Comparison of ENCODE assay signal across 12 cellular contexts in genomic region chr15:92643849-92644815, GRCh38. TPM values are rescaled to one million over a fixed set of nuclear protein-coding genes. Genes with fewer than 3 reads are reported as not detected.
DNase-seq lines count a peak whose midpoint lies in the region; FAIRE-seq and TF ChIP-seq lines count a peak whose summit lies in the region.
"Had no signal": no experiment of that assay in that cellular context is flagged by ENCODE, and none has a peak within 500 bp of the region (broad histone marks: within the 10 kb centered on the region; RNA-seq: fewer than 3 reads in every experiment).

No MANE protein-coding gene starts in this region.

- H3K4me3 Mint-ChIP-seq in type B pancreatic cell (peak overlapping the region; percentile 18), CD14-positive monocyte (no peak overlapping the region)
- H3K4me3 Mint-ChIP-seq: brain had no signal

- peak overlapping the region; percentile 23 for H3K4ac ChIP-seq in H1 (replicated peaks; ENCODE audit: insufficient read length, low read depth, low read length)

- FAIRE-seq in H1 (lab: Jason Lieb, UNC): no peak

- no peak overlapping the region for H3K56ac ChIP-seq in H1 (replicated peaks; ENCODE audit: insufficient read length, low read depth, low read length)

- H4K5ac ChIP-seq in H1 (ENCODE audit: insufficient read length, low read depth, low read length): no peak overlapping the region

- H3K79me1 ChIP-seq in H1 (ENCODE audit: low read depth, low read length): peaks cover 13% of the 10 kb centered on the region

- H2BK20ac ChIP-seq in H1 (ENCODE audit: low read length): peak overlapping the region; percentile 97

- CTCF ChIA-PET in H1 (lab: Charles Lee; ENCODE audit: partially characterized antibody): interaction anchor here (0.7 to 2.0 kb wide), 8 partner anchors 9 to 152 kb away, joined by 3 to 7 read pairs (median 3); no protein-coding TSS in a partner anchor

- H2BK5ac ChIP-seq in H1 (ENCODE audit: low read depth, low read length): peak overlapping the region; percentile 75; the same call in 1 of the 2 replicates

- DNase-seq in NCI-H345 (lab: John Stamatoyannopoulos, UW) (peak; percentile 30), NCI-H345 treated with DMSO at 0.1 percent for 48 hours (lab: John Stamatoyannopoulos, UW; ENCODE audit: unreplicated experiment) (no peak), M059J (ENCODE audit: low read depth) (peak; percentile 78), H1 (ENCODE audit: low read depth in 1 of 2, low spot score in 2 of 2) (no peak), type B pancreatic cell (ENCODE audit: extremely low spot score, unreplicated experiment) (no peak), brain microvascular endothelial cell (no peak), DMS114 treated with DMSO at 0.1 percent for 48 hours (lab: John Stamatoyannopoulos, UW; ENCODE audit: unreplicated experiment) (no peak), CD14-positive monocyte (ENCODE audit: low spot score) (no peak)
- DNase-seq: activated CD4-positive, alpha-beta T cell treated with anti-CD3 and anti-CD28 coated beads for 48 hours; heart right ventricle; SW 1271 had no signal

- H3K27ac Mint-ChIP-seq in type B pancreatic cell: peak overlapping the region; percentile 75
- no peak overlapping the region for H3K27ac Mint-ChIP-seq in CD14-positive monocyte

- no peaks in the 10 kb centered on the region for H3K27me3 Mint-ChIP-seq in type B pancreatic cell
- peaks cover 0 to 2% (median 0%) of the 10 kb centered on the region in 3 donors for H3K27me3 Mint-ChIP-seq in CD14-positive monocyte (ENCODE audit: low read depth in 3 of 3)

- H3K9ac ChIP-seq in H1 (replicated peaks in 1 of 4; ENCODE audit: extremely low read depth in 1 of 4, low read depth in 3 of 4, low read length in 3 of 4): no peak overlapping the region; a peak in 1 of 7 replicates

- in situ Hi-C loops in brain microvascular endothelial cell (cut with HindIII; ENCODE audit: low pct_ligation_motif_present, low sequenced_read_pairs): no loop called here

- peaks cover 10 to 34% (median 28%) of the 10 kb centered on the region in 4 experiments for H3K4me1 ChIP-seq in H1 (replicated peaks in 1 of 4; ENCODE audit: control insufficient read depth in 3 of 4, insufficient read depth in 4 of 4, low read length in 3 of 4)

- H3K79me2 ChIP-seq in H1 (ENCODE audit: control insufficient read depth in 1 of 2, insufficient read depth in 2 of 2, low read length in 2 of 2): peaks cover 5 to 50% of the 10 kb centered on the region in 2 experiments; a peak in 3 of 4 replicates

- intact Hi-C loops in CD14-positive monocyte (cut with micrococcal nuclease): no loop called here

- H3K9me3 ChIP-seq in H1 (ENCODE audit: insufficient read depth in 2 of 2, low read depth in 1 of 2, low read length in 1 of 2): no peaks in the 10 kb centered on the region

- no peak for TF ChIP-seq POLR2A in H1 (IDR thresholded peaks at IDR 0.05; ENCODE audit: control extremely low read depth in 1 of 2, low read depth in 2 of 2, low read length in 2 of 2)

- TF ChIP-seq CTCF in H1 (IDR thresholded peaks at IDR 0.05; ENCODE audit: control extremely low read depth in 1 of 3, insufficient read depth in 1 of 3, low read depth in 1 of 3, low read length in 3 of 3): no peak
- no peak for TF ChIP-seq CTCF in type B pancreatic cell (conservative IDR thresholded peaks at IDR 0.05)
- TF ChIP-seq CTCF in brain microvascular endothelial cell (IDR thresholded peaks at IDR 0.05; ENCODE audit: low read depth, low read length, missing control alignments): no peak
- no peak for TF ChIP-seq CTCF in CD14-positive monocyte (IDR thresholded peaks at IDR 0.05)

- H3K4me2 ChIP-seq in H1 (ENCODE audit: insufficient read depth in 1 of 2, low read depth in 2 of 2, low read length in 2 of 2): no peak overlapping the region

- no peak overlapping the region for H3K23ac ChIP-seq in H1 (ENCODE audit: insufficient read length)

- H4K91ac ChIP-seq in H1 (replicated peaks; ENCODE audit: insufficient read length, low read length): peak overlapping the region; percentile 85

- WGBS in H1 (ENCODE audit: extremely low coverage in 1 of 2, insufficient coverage in 1 of 2, insufficient read length in 1 of 2, insufficient replicate concordance in 2 of 2, low coverage in 1 of 2, low lambda C conversion rate in 2 of 2, missing lambda C conversion rate in 1 of 2), 2 experiments: 89% methylated on average over 13 of the region's 13 CpGs; no CpG with 5 or more reads in 1 of the 2 experiments

- H2BK12ac ChIP-seq in H1 (ENCODE audit: low read depth, low read length): peak overlapping the region; percentile 99

- no peak overlapping the region for H4K8ac ChIP-seq in H1 (ENCODE audit: extremely low read depth, insufficient read depth, low read length)

- H3K27ac ChIP-seq in H1 (ENCODE audit: low read depth, low read length): no peak overlapping the region
- no peak overlapping the region for H3K27ac ChIP-seq in brain microvascular endothelial cell
- H3K27ac ChIP-seq: heart right ventricle had no signal

- H3K9me3 Mint-ChIP-seq in type B pancreatic cell (peaks cover 12% of the 10 kb centered on the region), CD14-positive monocyte (peaks cover 2 to 16% (median 10%) of the 10 kb centered on the region in 7 donors)

- H3K14ac ChIP-seq in H1 (ENCODE audit: insufficient read length): no peak overlapping the region

- H3K23me2 ChIP-seq in H1 (ENCODE audit: low read depth, low read length): no peaks in the 10 kb centered on the region

- no peak for TF ChIP-seq EP300 in H1 (IDR thresholded peaks at IDR 0.05; ENCODE audit: borderline replicate concordance in 1 of 2, low read depth in 2 of 2, low read length in 2 of 2)

- H2BK15ac ChIP-seq in H1 (ENCODE audit: low read length): peak overlapping the region; percentile 85

- peaks cover 16% of the 10 kb centered on the region for H3K36me3 Mint-ChIP-seq in type B pancreatic cell
- H3K36me3 Mint-ChIP-seq in CD14-positive monocyte: no peaks in the 10 kb centered on the region

- H3K4me3 ChIP-seq in H1 (ENCODE audit: extremely low read depth in 1 of 4, insufficient read depth in 2 of 4, low read depth in 3 of 4, low read length in 4 of 4) (no peak overlapping the region), brain microvascular endothelial cell (ENCODE audit: low read depth, low read length) (no peak overlapping the region)
- H3K4me3 ChIP-seq: heart right ventricle had no signal

- H2AFZ ChIP-seq in H1 (ENCODE audit: low read length): no peak overlapping the region

- no peaks in the 10 kb centered on the region for H3K36me3 ChIP-seq in H1 (ENCODE audit: control insufficient read depth in 2 of 4, insufficient read depth in 4 of 4, low read length in 3 of 4)
- no peaks in the 10 kb centered on the region for H3K36me3 ChIP-seq in brain microvascular endothelial cell (replicated peaks)
- H3K36me3 ChIP-seq: heart right ventricle had no signal

- H3K4me1 Mint-ChIP-seq in type B pancreatic cell (ENCODE audit: unreplicated experiment) (peaks cover 17% of the 10 kb centered on the region), CD14-positive monocyte (no peaks in the 10 kb centered on the region)

- H3K18ac ChIP-seq in H1 (ENCODE audit: extremely low read depth, low read length): peak overlapping the region; percentile 94

- POLR2A ChIA-PET in H1 (lab: Charles Lee; ENCODE audit: partially characterized antibody): interaction anchor here (1.5 kb wide), 1 partner anchor 13 kb away, joined by 3 read pairs; no protein-coding TSS in a partner anchor

- no peak for TF ChIP-seq RAD21 in H1 (IDR thresholded peaks at IDR 0.05 in 1 of 2, conservative IDR thresholded peaks at IDR 0.05 in 1 of 2; ENCODE audit: low read depth in 2 of 2, low read length in 2 of 2)

- H2AK5ac ChIP-seq in H1 (ENCODE audit: low read depth, low read length): peak overlapping the region; percentile 97

- no peaks in the 10 kb centered on the region for H4K20me1 ChIP-seq in H1 (replicated peaks in 1 of 2; ENCODE audit: control insufficient read depth in 1 of 2, insufficient read depth in 2 of 2, low read length in 2 of 2)

- H3K27me3 ChIP-seq in H1 (replicated peaks in 1 of 4; ENCODE audit: control insufficient read depth in 3 of 4, extremely low read depth in 1 of 4, insufficient read depth in 3 of 4, low read length in 3 of 4): no peaks in the 10 kb centered on the region
- no peaks in the 10 kb centered on the region for H3K27me3 ChIP-seq in brain microvascular endothelial cell (replicated peaks)
- H3K27me3 ChIP-seq: heart right ventricle had no signal

- H2BK120ac ChIP-seq in H1 (replicated peaks; ENCODE audit: low read depth, low read length): no peak overlapping the region

TF ChIP-seq in H1, 55 proteins besides CTCF, POLR2A, EP300 and RAD21:
- TF ChIP-seq CHD1 (IDR thresholded peaks at IDR 0.05; ENCODE audit: low read depth, low read length) (no peak), SP1 (IDR thresholded peaks at IDR 0.05; ENCODE audit: low read depth, low read length) (no peak), POU5F1 (IDR thresholded peaks at IDR 0.05; ENCODE audit: low read depth, low read length) (no peak), SAP30 (IDR thresholded peaks at IDR 0.05; ENCODE audit: insufficient read depth, insufficient replicate concordance, low read length) (no peak), NRF1 (IDR thresholded peaks at IDR 0.05; ENCODE audit: low read depth, low read length) (no peak)

RNA-seq across cellular contexts. Expression of gene FAM174B, which starts 11.4 kb away (rescaled TPM):
- total RNA-seq in M059J (2014; rRNA removed; shearing (Covaris generic)): 19.9 and 20.1 TPM in 2 replicates
- total RNA-seq in H1 (2021; fragmentation: NEBNext Ultra II Directional; extraction: Animal tissue kit (Norgen Biotek cat#: 25700)): 35.2 and 35.3 TPM in 2 replicates
- polyA plus RNA-seq in H1 (2011; rRNA removed) (9.3 and 10.1 TPM in 2 replicates), CD14-positive monocyte (1 to 10 TPM; 3.2 to 4.7 TPM)
- 9.7 TPM for polyA plus RNA-seq in H1 (2011; cell fraction: cytosol; rRNA removed)
- 13.4 TPM for polyA plus RNA-seq in H1 (2011; cell fraction: nucleus; rRNA removed)
- polyA plus RNA-seq in H1 (2012, experiment 1 of 2): 21.5 to 31.3 TPM (median 28.3 TPM) in 4 replicates
- 15.9 TPM for polyA plus RNA-seq in H1 (2012, experiment 2 of 2)
- polyA plus RNA-seq in H1 (2013, experiment 1 of 2): 20.3 TPM
- polyA plus RNA-seq in H1 (2013, experiment 2 of 2): 27.1 TPM
- polyA minus RNA-seq in H1 (2011; rRNA and poly(A)+ RNA removed): 24.5 and 32.5 TPM in 2 replicates
- 16.4 TPM for polyA minus RNA-seq in H1 (2011; cell fraction: cytosol; rRNA and poly(A)+ RNA removed)
- 13.8 TPM for polyA minus RNA-seq in H1 (2011; cell fraction: nucleus; rRNA and poly(A)+ RNA removed)
- total RNA-seq in type B pancreatic cell (ENCODE audit: low replicate concordance): 33.2 and 41.4 TPM in 2 replicates

Comparison
In these comparisons a context has a peak if more than half of its experiments do, and no peak if none do; other contexts are left out.
1. DNase-seq: peak in NCI-H345 (single experiment) and M059J (single experiment); none in NCI-H345 treated with DMSO at 0.1 percent for 48 hours (single experiment), H1 (0 of 2), type B pancreatic cell (single experiment), brain microvascular endothelial cell (single experiment), DMS114 treated with DMSO at 0.1 percent for 48 hours (single experiment) and CD14-positive monocyte (single experiment).